14 cellular contexts compared by ENCODE assay signal in the genomic region with DNA sequence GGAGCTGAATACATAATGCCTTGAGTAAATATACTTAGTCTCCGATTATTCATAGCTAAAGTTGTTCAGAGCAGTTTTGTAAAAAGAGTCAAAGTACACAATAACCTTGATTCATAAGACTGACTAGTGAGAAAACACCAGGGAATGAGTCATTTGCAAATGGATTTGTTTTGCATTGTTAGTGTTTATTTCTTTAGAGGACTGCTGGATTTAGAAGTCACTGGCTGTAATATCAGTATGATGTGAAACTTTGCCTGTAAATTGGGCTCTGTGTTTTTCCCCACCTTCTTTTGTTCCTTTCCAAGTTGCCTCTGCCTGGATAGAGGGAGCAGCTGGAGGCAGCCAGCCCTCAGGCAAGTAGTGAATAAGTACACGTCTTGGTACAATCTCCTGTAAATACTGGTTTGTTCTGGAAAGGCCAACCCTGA.
DNase-seq lines count a peak whose midpoint lies in the region; ATAC-seq and TF ChIP-seq lines count a peak whose summit lies in the region.
"Had no signal": no experiment of that assay in that cellular context is flagged by ENCODE, and none has a peak within 500 bp of the region (broad histone marks: within the 10 kb centered on the region; RNA-seq: fewer than 3 reads in every experiment).

No MANE protein-coding gene starts in this region.

- in situ Hi-C loops in SK-MEL-5 (cut with HindIII; ENCODE audit: low pct_unique_long_range_greater_than_20kb, low sequenced_read_pairs): no loop called here

- H3K9me3 ChIP-seq in hepatocyte (ENCODE audit: low read depth): no peaks in the 10 kb centered on the region
- H3K9me3 ChIP-seq: colonic mucosa had no signal

- WGBS in hepatocyte (ENCODE audit: low lambda C conversion rate, missing lambda C conversion rate): 36% methylated on average over 2 of the region's 2 CpGs

- no peak for TF ChIP-seq CTCF in LNCaP clone FGC (IDR thresholded peaks at IDR 0.05; ENCODE audit: control insufficient read depth, extremely low read depth, insufficient read depth)
- TF ChIP-seq CTCF in hepatocyte (IDR thresholded peaks at IDR 0.05; ENCODE audit: poor library complexity): no peak

- DNase-seq in COLO668 (lab: John Stamatoyannopoulos, UW; ENCODE audit: unreplicated experiment): peak; percentile 25
- DNase-seq in LNCaP clone FGC (ENCODE audit: low read depth): peak; percentile 32
- peak; percentile 66 for DNase-seq in SK-MEL-5 (ENCODE audit: low read depth, low spot score)
- peak; percentile 17 for DNase-seq in hepatocyte (ENCODE audit: low spot score)
- DNase-seq in activated naive CD4-positive, alpha-beta T cell treated with Interleukin-2 at 50 U/mL for 16 hours: no peak
- DNase-seq in NCI-H1930 (lab: John Stamatoyannopoulos, UW): no peak
- DNase-seq in DMS79 (lab: John Stamatoyannopoulos, UW): no peak
- DNase-seq: activated CD4-positive, alpha-beta T cell treated with anti-CD3 and anti-CD28 coated beads, Interleukin-2, amount 10 ng/mL, durations not matched to agents 24 days and 14 days; CD8-positive, alpha-beta T cell; colonic mucosa; heart left ventricle; NCI-H187 treated with DMSO at 0.1 percent for 48 hours had no signal

- H3K36me3 ChIP-seq in hepatocyte (replicated peaks; ENCODE audit: insufficient read depth, low read depth): no peaks in the 10 kb centered on the region
- H3K36me3 ChIP-seq: colonic mucosa, heart left ventricle had no signal

- no peak overlapping the region for H2AFZ ChIP-seq in hepatocyte

- no peak overlapping the region for H3K4me3 ChIP-seq in LNCaP clone FGC (ENCODE audit: low read depth, low read length)
- H3K4me3 ChIP-seq in hepatocyte: no peak overlapping the region
- H3K4me3 ChIP-seq: colonic mucosa, GM12878, heart left ventricle had no signal

- no peaks in the 10 kb centered on the region for H3K79me2 ChIP-seq in hepatocyte

- no peaks in the 10 kb centered on the region for H4K20me1 ChIP-seq in hepatocyte (ENCODE audit: insufficient read depth, poor library complexity, severe bottlenecking)

- no peaks in the 10 kb centered on the region for H3K4me1 ChIP-seq in hepatocyte (ENCODE audit: insufficient read depth)
- H3K4me1 ChIP-seq: colonic mucosa, heart left ventricle had no signal

- no peaks in the 10 kb centered on the region for H3K9me2 ChIP-seq in hepatocyte (replicated peaks; ENCODE audit: insufficient read depth)

- peak overlapping the region; percentile 23 for H3K4me2 ChIP-seq in hepatocyte

- ATAC-seq in GM18519 (IDR thresholded peaks at IDR 0.05; ENCODE audit: low FRiP score, unreplicated experiment): no peak
- ATAC-seq: CD8-positive, alpha-beta T cell; GM12878 had no signal

- H3K27me3 ChIP-seq in hepatocyte: no peaks in the 10 kb centered on the region
- H3K27me3 ChIP-seq: colonic mucosa, heart left ventricle had no signal

- peak overlapping the region; percentile 31 for H3K27ac ChIP-seq in hepatocyte
- H3K27ac ChIP-seq: colonic mucosa, heart left ventricle had no signal

Comparison
In these comparisons a context has a peak if more than half of its experiments do, and no peak if none do; other contexts are left out.
1. DNase-seq: peak in COLO668 (single experiment), LNCaP clone FGC (single experiment), SK-MEL-5 (single experiment) and hepatocyte (single experiment); none in activated naive CD4-positive, alpha-beta T cell treated with Interleukin-2 at 50 U/mL for 16 hours (single experiment), NCI-H1930 (0 of 2) and DMS79 (single experiment).